Comparison of ENCODE assay signal across 5 cellular contexts in the genomic region with DNA sequence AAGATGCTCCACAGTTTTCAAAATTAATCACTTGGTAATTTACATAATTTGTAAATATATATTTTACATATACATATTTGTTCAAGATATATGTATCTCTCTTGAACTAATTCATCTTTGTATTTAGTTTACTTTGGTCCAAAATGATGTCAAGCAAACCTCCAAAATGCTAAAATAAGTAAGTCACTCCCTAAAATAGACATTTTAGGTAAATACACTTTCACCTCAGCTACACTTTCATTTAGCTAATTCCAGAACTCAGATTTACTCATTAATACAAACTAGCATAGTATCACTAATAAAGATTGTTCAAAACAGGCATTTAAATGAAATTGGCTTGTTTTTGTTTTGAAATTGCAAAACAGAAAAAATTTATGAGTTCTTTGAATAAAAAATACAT.
"Had no signal": no experiment of that assay in that cellular context is flagged by ENCODE, and none has a peak within 500 bp of the region (broad histone marks: within the 10 kb centered on the region; RNA-seq: fewer than 3 reads in every experiment).

No MANE protein-coding gene starts in this region.

- DNase-seq: GDM1, GF-D8 had no signal

- FAIRE-seq: GM12891, GM12892, GM18507 had no signal
